21 cellular contexts compared by ENCODE assay signal in the genomic region with DNA sequence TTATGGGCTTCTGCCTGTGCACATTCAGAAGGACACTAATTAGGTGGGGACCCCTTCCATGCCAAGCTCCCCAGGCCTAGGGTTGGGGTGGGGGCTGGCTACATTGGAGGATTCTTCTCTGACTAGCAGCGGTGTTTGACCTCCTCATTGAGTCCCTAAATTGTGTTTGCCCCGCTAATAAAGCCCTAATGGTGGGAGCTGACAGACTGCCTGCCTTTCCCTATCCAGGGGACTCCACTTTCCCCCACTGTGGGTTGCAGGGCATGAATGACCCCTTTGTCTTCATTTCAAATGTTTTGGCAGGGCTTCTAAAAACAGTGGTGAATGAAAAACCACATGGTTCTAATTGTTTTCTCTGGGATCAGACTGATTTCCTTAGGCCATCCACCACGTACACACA.
"Had no signal": no experiment of that assay in that cellular context is flagged by ENCODE, and none has a peak within 500 bp of the region (broad histone marks: within the 10 kb centered on the region; RNA-seq: fewer than 3 reads in every experiment).

No MANE protein-coding gene starts in this region.

- H3K4me3 Mint-ChIP-seq: activated B cell treated with CpG ODN at 0.5 μM for 24 hours; activated CD4-positive, alpha-beta memory T cell treated with anti-CD3 and anti-CD28 coated beads, Interleukin-2, amount 10 ng/mL, durations not matched to agents 7 days and 5 days; activated CD8-positive, alpha-beta memory T cell treated with anti-CD3 and anti-CD28 coated beads, Interleukin-2, amount 10 ng/mL, durations not matched to agents 7 days and 5 days; activated naive CD8-positive, alpha-beta T cell treated with anti-CD3 and anti-CD28 coated beads for 36 hours; activated T-helper 17 cell treated with anti-CD3 and anti-CD28 coated beads, Interleukin-2, amount 50 U/mL, for 72 hours; stimulated activated effector memory CD8-positive, alpha-beta T cell treated with anti-CD3 and anti-CD28 coated beads, Interleukin-12 subunit alpha, Interleukin-12 subunit beta, amount 100 ng/mL, for 72 hours; T-cell; type B pancreatic cell had no signal

- H3K27me3 ChIP-seq: brain microvascular endothelial cell, dorsolateral prefrontal cortex, gastroesophageal sphincter, heart left ventricle, left lung, ovary, right lobe of liver, stomach had no signal

- H3K36me3 Mint-ChIP-seq: activated CD8-positive, alpha-beta memory T cell treated with anti-CD3 and anti-CD28 coated beads, Interleukin-2, amount 10 ng/mL, durations not matched to agents 7 days and 5 days; activated naive CD8-positive, alpha-beta T cell treated with anti-CD3 and anti-CD28 coated beads for 36 hours; stimulated activated effector memory CD8-positive, alpha-beta T cell treated with anti-CD3 and anti-CD28 coated beads, Interleukin-12 subunit alpha, Interleukin-12 subunit beta, amount 100 ng/mL, for 72 hours; T-cell had no signal

- H3K4me1 ChIP-seq: gastroesophageal sphincter, heart left ventricle, left lung, right lobe of liver, stomach had no signal

- H3K36me3 ChIP-seq: brain microvascular endothelial cell, gastroesophageal sphincter, heart left ventricle, left lung, ovary, right lobe of liver, stomach had no signal

- H3K4me1 Mint-ChIP-seq: activated B cell treated with CpG ODN at 0.5 μM for 24 hours; activated CD4-positive, alpha-beta memory T cell treated with anti-CD3 and anti-CD28 coated beads, Interleukin-2, amount 10 ng/mL, durations not matched to agents 7 days and 5 days; activated CD8-positive, alpha-beta memory T cell treated with anti-CD3 and anti-CD28 coated beads, Interleukin-2, amount 10 ng/mL, durations not matched to agents 7 days and 5 days; activated naive CD8-positive, alpha-beta T cell treated with anti-CD3 and anti-CD28 coated beads for 36 hours; activated T-helper 17 cell treated with anti-CD3 and anti-CD28 coated beads, Interleukin-2, amount 50 U/mL, for 72 hours; stimulated activated effector memory CD8-positive, alpha-beta T cell treated with anti-CD3 and anti-CD28 coated beads, Interleukin-12 subunit alpha, Interleukin-12 subunit beta, amount 100 ng/mL, for 72 hours; T-cell had no signal

- H3K27ac Mint-ChIP-seq: activated B cell treated with CpG ODN at 0.5 μM for 24 hours; activated CD4-positive, alpha-beta memory T cell treated with anti-CD3 and anti-CD28 coated beads, Interleukin-2, amount 10 ng/mL, durations not matched to agents 7 days and 5 days; activated CD8-positive, alpha-beta memory T cell treated with anti-CD3 and anti-CD28 coated beads, Interleukin-2, amount 10 ng/mL, durations not matched to agents 7 days and 5 days; activated naive CD8-positive, alpha-beta T cell treated with anti-CD3 and anti-CD28 coated beads for 36 hours; activated T-helper 17 cell treated with anti-CD3 and anti-CD28 coated beads, Interleukin-2, amount 50 U/mL, for 72 hours; stimulated activated effector memory CD8-positive, alpha-beta T cell treated with anti-CD3 and anti-CD28 coated beads, Interleukin-12 subunit alpha, Interleukin-12 subunit beta, amount 100 ng/mL, for 72 hours; T-cell; type B pancreatic cell had no signal

- H3K9me3 Mint-ChIP-seq: type B pancreatic cell had no signal

- DNase-seq: activated B cell treated with CpG ODN at 0.5 μM for 24 hours; activated CD4-positive, alpha-beta memory T cell treated with anti-CD3 and anti-CD28 coated beads, Interleukin-2, amount 10 ng/mL, durations not matched to agents 7 days and 5 days; activated CD4-positive, alpha-beta T cell treated with anti-CD3 and anti-CD28 coated beads for 48 hours; activated CD8-positive, alpha-beta memory T cell treated with anti-CD3 and anti-CD28 coated beads, Interleukin-2, amount 10 ng/mL, durations not matched to agents 7 days and 5 days; activated naive CD4-positive, alpha-beta T cell; activated naive CD8-positive, alpha-beta T cell treated with anti-CD3 and anti-CD28 coated beads for 36 hours; brain microvascular endothelial cell; central memory CD4-positive, alpha-beta T cell; dorsolateral prefrontal cortex; heart left ventricle; left lung; ovary; right lobe of liver; stimulated activated CD4-positive, alpha-beta T cell treated with anti-CD3 and anti-CD28 coated beads, Interleukin-4, amount 100 ng/mL, for 24 hours; stomach; T-cell had no signal

- H3K27ac ChIP-seq: brain microvascular endothelial cell, dorsolateral prefrontal cortex, gastroesophageal sphincter, heart left ventricle, left lung, ovary, right lobe of liver, stomach had no signal

- ATAC-seq: activated CD8-positive, alpha-beta memory T cell treated with anti-CD3 and anti-CD28 coated beads, Interleukin-2, amount 10 ng/mL, durations not matched to agents 7 days and 5 days; activated T-helper 17 cell treated with anti-CD3 and anti-CD28 coated beads, Interleukin-2, amount 50 U/mL, for 72 hours; gastroesophageal sphincter; heart left ventricle; left lung; right lobe of liver; stimulated activated effector memory CD8-positive, alpha-beta T cell treated with anti-CD3 and anti-CD28 coated beads, Interleukin-12 subunit alpha, Interleukin-12 subunit beta, amount 100 ng/mL, for 72 hours; T-cell had no signal

- H3K4me3 ChIP-seq: dorsolateral prefrontal cortex, gastroesophageal sphincter, heart left ventricle, left lung, ovary, right lobe of liver, smooth muscle cell, stomach had no signal

- H3K9me3 ChIP-seq: gastroesophageal sphincter, ovary, right lobe of liver had no signal

- H3K27me3 Mint-ChIP-seq: activated B cell treated with CpG ODN at 0.5 μM for 24 hours; activated CD4-positive, alpha-beta memory T cell treated with anti-CD3 and anti-CD28 coated beads, Interleukin-2, amount 10 ng/mL, durations not matched to agents 7 days and 5 days; activated CD8-positive, alpha-beta memory T cell treated with anti-CD3 and anti-CD28 coated beads, Interleukin-2, amount 10 ng/mL, durations not matched to agents 7 days and 5 days; activated naive CD8-positive, alpha-beta T cell treated with anti-CD3 and anti-CD28 coated beads for 36 hours; activated T-helper 17 cell treated with anti-CD3 and anti-CD28 coated beads, Interleukin-2, amount 50 U/mL, for 72 hours; T-cell had no signal
